23 cellular contexts compared by ENCODE assay signal in the genomic region with DNA sequence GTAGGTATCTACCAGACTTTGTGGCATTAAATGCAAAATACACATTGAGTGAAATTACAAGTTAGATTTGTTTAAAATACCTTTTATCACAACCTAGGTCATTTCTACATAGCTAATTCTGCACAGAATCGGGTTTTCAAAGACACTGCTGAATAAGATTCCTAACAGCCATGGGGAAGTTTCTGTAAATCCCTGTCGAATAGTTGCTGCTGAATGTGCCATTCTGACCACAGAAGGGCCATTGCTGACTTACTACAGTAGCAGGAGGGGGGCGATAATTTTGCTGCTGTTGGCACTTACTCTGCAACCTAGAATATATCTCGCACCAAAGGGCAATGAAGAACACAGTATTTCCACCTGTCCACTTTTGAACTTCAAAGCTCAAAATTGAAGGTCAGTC.
DNase-seq lines count a peak whose midpoint lies in the region; ATAC-seq and TF ChIP-seq lines count a peak whose summit lies in the region.
"Had no signal": no experiment of that assay in that cellular context is flagged by ENCODE, and none has a peak within 500 bp of the region (broad histone marks: within the 10 kb centered on the region; RNA-seq: fewer than 3 reads in every experiment).

No MANE protein-coding gene starts in this region.

- H3K27me3 Mint-ChIP-seq in activated CD4-positive, alpha-beta T cell treated with anti-CD3 and anti-CD28 coated beads, Interleukin-2, amount 10 ng/mL, durations not matched to agents 24 days and 14 days = peaks cover 7% of the 10 kb centered on the region
- H3K27me3 Mint-ChIP-seq in activated T-cell treated with anti-CD3 and anti-CD28 coated beads, Interleukin-2, amount 50 U/mL, for 24 hours = peaks cover 15% of the 10 kb centered on the region
- H3K27me3 Mint-ChIP-seq: CD4-positive, alpha-beta T cell had no signal

- H3K4me1 ChIP-seq in KMS-11 (ENCODE audit: low read depth, poor library complexity, severe bottlenecking) = peaks cover 20% of the 10 kb centered on the region
- peaks cover 14 to 36% of the 10 kb centered on the region in 2 donors for H3K4me1 ChIP-seq in gastrocnemius medialis
- H3K4me1 ChIP-seq: Caco-2 had no signal

- H3K9me3 Mint-ChIP-seq in activated CD4-positive, alpha-beta T cell treated with anti-CD3 and anti-CD28 coated beads, Interleukin-2, amount 10 ng/mL, durations not matched to agents 24 days and 14 days = no peaks in the 10 kb centered on the region
- no peaks in the 10 kb centered on the region for H3K9me3 Mint-ChIP-seq in activated T-cell treated with anti-CD3 and anti-CD28 coated beads, Interleukin-2, amount 50 U/mL, for 24 hours
- H3K9me3 Mint-ChIP-seq: CD4-positive, alpha-beta T cell had no signal

- TF ChIP-seq CTCF in KMS-11 (conservative IDR thresholded peaks at IDR 0.05; ENCODE audit: low read depth, low read length) = no peak
- TF ChIP-seq CTCF in gastrocnemius medialis (IDR thresholded peaks at IDR 0.05 in 4 of 5, conservative IDR thresholded peaks at IDR 0.05 in 1 of 5) = no peak

- H2AFZ ChIP-seq in KMS-11 (ENCODE audit: low read depth) = no peak overlapping the region

- H3K79me2 ChIP-seq in KMS-11 (ENCODE audit: insufficient read depth, low read depth) = no peaks in the 10 kb centered on the region

- intact Hi-C loops in activated CD4-positive, alpha-beta T cell treated with anti-CD3 and anti-CD28 coated beads, Interleukin-2, amount 10 ng/mL, durations not matched to agents 24 days and 14 days (cut with micrococcal nuclease) = no loop called here
- intact Hi-C loops in gastrocnemius medialis (cut with DNase I; ENCODE audit: low total_unique reads) = no loop called here

- H3K27ac Mint-ChIP-seq in activated CD4-positive, alpha-beta T cell treated with anti-CD3 and anti-CD28 coated beads, Interleukin-2, amount 10 ng/mL, durations not matched to agents 24 days and 14 days = no peak overlapping the region
- no peak overlapping the region for H3K27ac Mint-ChIP-seq in activated T-cell treated with anti-CD3 and anti-CD28 coated beads, Interleukin-2, amount 50 U/mL, for 24 hours
- H3K27ac Mint-ChIP-seq: CD4-positive, alpha-beta T cell; IgD-negative memory B cell had no signal

- no peaks in the 10 kb centered on the region for H3K9me3 ChIP-seq in gastrocnemius medialis
- H3K9me3 ChIP-seq: BLaER1, Caco-2, MG63, SJSA1 had no signal

- in situ Hi-C loops in gastrocnemius medialis (cut with MboI; ENCODE audit: low sequenced_read_pairs in 4 of 4) = no loop called here

- 0 out of 2 replicates have a peak overlapping the region, but pooled peaks have one; percentile 15 for H3K4me2 ChIP-seq in KMS-11
- H3K4me2 ChIP-seq: BLaER1 had no signal

- no peaks in the 10 kb centered on the region for H3K27me3 ChIP-seq in KMS-11 (ENCODE audit: insufficient read depth, low read depth)
- no peaks in the 10 kb centered on the region for H3K27me3 ChIP-seq in layer of hippocampus (ENCODE audit: control insufficient read depth, insufficient read depth, low read length)
- H3K27me3 ChIP-seq in gastrocnemius medialis = no peaks in the 10 kb centered on the region
- H3K27me3 ChIP-seq: BLaER1, MG63, SJSA1 had no signal

- no peak overlapping the region for H3K4me3 ChIP-seq in KMS-11 (IDR thresholded peaks at IDR 0.05; ENCODE audit: insufficient read depth, low read depth, low read length)
- no peak overlapping the region for H3K4me3 ChIP-seq in gastrocnemius medialis
- H3K4me3 ChIP-seq: BLaER1, MG63, SJSA1 had no signal

- H3K4me3 Mint-ChIP-seq in activated CD4-positive, alpha-beta T cell treated with anti-CD3 and anti-CD28 coated beads, Interleukin-2, amount 10 ng/mL, durations not matched to agents 24 days and 14 days = no peak overlapping the region
- H3K4me3 Mint-ChIP-seq in activated T-cell treated with anti-CD3 and anti-CD28 coated beads, Interleukin-2, amount 50 U/mL, for 24 hours = no peak overlapping the region
- H3K4me3 Mint-ChIP-seq: CD4-positive, alpha-beta T cell; IgD-negative memory B cell had no signal

- H4K20me1 ChIP-seq in KMS-11 (ENCODE audit: insufficient read depth) = no peaks in the 10 kb centered on the region

- ATAC-seq in gastrocnemius medialis = no peak
- ATAC-seq: Right ventricle myocardium inferior had no signal

- H3K4me1 Mint-ChIP-seq in activated CD4-positive, alpha-beta T cell treated with anti-CD3 and anti-CD28 coated beads, Interleukin-2, amount 10 ng/mL, durations not matched to agents 24 days and 14 days = no peaks in the 10 kb centered on the region
- no peaks in the 10 kb centered on the region for H3K4me1 Mint-ChIP-seq in activated T-cell treated with anti-CD3 and anti-CD28 coated beads, Interleukin-2, amount 50 U/mL, for 24 hours (ENCODE audit: low read depth)

- H3K27ac ChIP-seq in KMS-11 = no peak overlapping the region
- peak overlapping the region; percentile 27 for H3K27ac ChIP-seq in layer of hippocampus (ENCODE audit: low read depth, low read length)
- H3K27ac ChIP-seq in substantia nigra (ENCODE audit: low read depth, low read length, poor library complexity, severe bottlenecking) = peak overlapping the region; percentile 58
- no peak overlapping the region for H3K27ac ChIP-seq in gastrocnemius medialis
- H3K27ac ChIP-seq: BLaER1, SJSA1 had no signal

- DNase-seq in astrocyte of the hippocampus (ENCODE audit: low read depth, low spot score) = peak; percentile 35
- peak in 1 of 49 donors; percentile 21 for DNase-seq in substantia nigra (lab: John Stamatoyannopoulos, UW)
- no peak for DNase-seq in activated CD4-positive, alpha-beta T cell treated with anti-CD3 and anti-CD28 coated beads, Interleukin-2, amount 10 ng/mL, durations not matched to agents 24 days and 14 days
- DNase-seq in activated T-cell treated with anti-CD3 and anti-CD28 coated beads, Interleukin-2, amount 50 U/mL, for 24 hours = no peak
- no peak for DNase-seq in gastrocnemius medialis
- no peak for DNase-seq in stimulated activated CD4-positive, alpha-beta T cell treated with anti-CD3 and anti-CD28 coated beads, Interleukin-4, amount 100 ng/mL, for 24 hours
- DNase-seq: Caco-2; CD4-positive, alpha-beta T cell; GOT3; HCEC 1CT; MG63; NCI-H1417; NCI-H1694 treated with DMSO at 0.1 percent for 48 hours; NCI-H2081 treated with DMSO at 0.1 percent for 48 hours; NCI-H2171 treated with DMSO at 0.1 percent for 48 hours; NCI-H524 treated with DMSO at 0.1 percent for 48 hours; OCI-M1 had no signal

- no peak for TF ChIP-seq POLR2A in gastrocnemius medialis (IDR thresholded peaks at IDR 0.05)

- H3K36me3 ChIP-seq in KMS-11 (ENCODE audit: insufficient read depth) (no peaks in the 10 kb centered on the region), gastrocnemius medialis (no peaks in the 10 kb centered on the region)
- H3K36me3 ChIP-seq: MG63, SJSA1 had no signal

- H3K36me3 Mint-ChIP-seq in activated CD4-positive, alpha-beta T cell treated with anti-CD3 and anti-CD28 coated beads, Interleukin-2, amount 10 ng/mL, durations not matched to agents 24 days and 14 days (ENCODE audit: low read depth) = no peaks in the 10 kb centered on the region
- H3K36me3 Mint-ChIP-seq in activated T-cell treated with anti-CD3 and anti-CD28 coated beads, Interleukin-2, amount 50 U/mL, for 24 hours (ENCODE audit: low read depth) = no peaks in the 10 kb centered on the region

- H3K9ac ChIP-seq in KMS-11 = no peak overlapping the region
- H3K9ac ChIP-seq: BLaER1 had no signal

Comparison
In these comparisons a context has a peak if more than half of its experiments do, and no peak if none do; other contexts are left out.
1. H3K27ac ChIP-seq: peak in layer of hippocampus (single experiment) and substantia nigra (single experiment); none in KMS-11 (single experiment) and gastrocnemius medialis (0 of 4).